In genomic region chr6:56716229-56716628, GRCh38 we compare ENCODE assay signal across 1 cellular context.
TF ChIP-seq lines count a peak whose summit lies in the region.

No MANE protein-coding gene starts in this region.

TF ChIP-seq in A549, 52 proteins besides CTCF, POLR2A, EP300 and RAD21 (continued from another document):
- no peak for TF ChIP-seq REST (IDR thresholded peaks at IDR 0.05)
- TF ChIP-seq, protein P1, sequence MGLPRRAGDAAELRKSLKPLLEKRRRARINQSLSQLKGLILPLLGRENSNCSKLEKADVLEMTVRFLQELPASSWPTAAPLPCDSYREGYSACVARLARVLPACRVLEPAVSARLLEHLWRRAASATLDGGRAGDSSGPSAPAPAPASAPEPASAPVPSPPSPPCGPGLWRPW (IDR thresholded peaks at IDR 0.05), result no peak
- TF ChIP-seq MAX (IDR thresholded peaks at IDR 0.05), result no peak
- TF ChIP-seq NR3C1 (IDR thresholded peaks at IDR 0.05), result no peak
- no peak for TF ChIP-seq ZSCAN20 (CRISPR knock-in tag; IDR thresholded peaks at IDR 0.05)
- TF ChIP-seq HEYL (CRISPR knock-in tag; IDR thresholded peaks at IDR 0.05), result no peak
- no peak for TF ChIP-seq PHF8 (IDR thresholded peaks at IDR 0.05; ENCODE audit: borderline replicate concordance, low read depth)
- TF ChIP-seq HOXB13 (CRISPR knock-in tag; IDR thresholded peaks at IDR 0.05; ENCODE audit: low read depth), result no peak
- TF ChIP-seq TP53 (CRISPR knock-in tag; IDR thresholded peaks at IDR 0.05), result no peak
- no peak for TF ChIP-seq ZC3H11A (IDR thresholded peaks at IDR 0.05)
- TF ChIP-seq, protein P2, sequence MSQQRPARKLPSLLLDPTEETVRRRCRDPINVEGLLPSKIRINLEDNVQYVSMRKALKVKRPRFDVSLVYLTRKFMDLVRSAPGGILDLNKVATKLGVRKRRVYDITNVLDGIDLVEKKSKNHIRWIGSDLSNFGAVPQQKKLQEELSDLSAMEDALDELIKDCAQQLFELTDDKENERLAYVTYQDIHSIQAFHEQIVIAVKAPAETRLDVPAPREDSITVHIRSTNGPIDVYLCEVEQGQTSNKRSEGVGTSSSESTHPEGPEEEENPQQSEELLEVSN (IDR thresholded peaks at IDR 0.05; ENCODE audit: borderline replicate concordance, low read depth), result no peak
- TF ChIP-seq HMGXB4 (CRISPR knock-in tag; IDR thresholded peaks at IDR 0.05; ENCODE audit: borderline replicate concordance), result no peak
